Comparison of ENCODE assay signal across 12 cellular contexts in the genomic region with DNA sequence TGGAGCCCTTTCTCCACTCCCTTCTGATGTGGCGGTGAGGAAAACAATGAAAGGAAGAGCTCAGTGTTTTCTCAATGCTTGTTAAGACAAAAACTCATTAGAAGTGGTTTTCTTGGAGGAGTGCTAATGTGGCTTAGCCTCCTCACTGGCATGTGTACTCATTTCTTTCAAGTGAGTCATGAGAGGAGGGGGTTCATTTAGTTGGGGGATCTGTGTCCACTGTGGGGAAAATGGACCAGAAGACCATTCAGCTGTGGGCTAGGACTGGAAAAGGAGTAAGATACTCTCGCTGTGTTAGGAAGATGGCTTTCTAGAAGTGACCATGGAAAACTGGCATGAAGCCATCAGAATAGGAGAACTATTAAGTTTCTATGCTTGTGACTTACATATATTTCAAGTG. TPM values are rescaled to one million over a fixed set of nuclear protein-coding genes. Genes with fewer than 3 reads are reported as not detected.
A peak's percentile ranks its signal among the peaks of the same experiment; 100 is the strongest.
DNase-seq lines count a peak whose midpoint lies in the region; ATAC-seq and TF ChIP-seq lines count a peak whose summit lies in the region.
"Had no signal": no experiment of that assay in that cellular context is flagged by ENCODE, and none has a peak within 500 bp of the region (broad histone marks: within the 10 kb centered on the region; RNA-seq: fewer than 3 reads in every experiment).

No MANE protein-coding gene starts in this region.

- peak; percentile 43 for DNase-seq in Daoy (ENCODE audit: low read depth)
- peak; percentile 75 for DNase-seq in MV-4-11 (lab: John Stamatoyannopoulos, UW)
- no peak for DNase-seq in dorsolateral prefrontal cortex
- peak; percentile 90 for DNase-seq in renal cortical epithelial cell (ENCODE audit: low read depth)
- DNase-seq in erythroblast (lab: John Stamatoyannopoulos, UW), result no peak
- no peak for DNase-seq in vagina (ENCODE audit: extremely low spot score in 2 of 2)
- no peak for DNase-seq in NCI-H748 (lab: John Stamatoyannopoulos, UW; ENCODE audit: unreplicated experiment)
- DNase-seq: activated CD4-positive, alpha-beta T cell treated with anti-CD3 and anti-CD28 coated beads for 48 hours; COR-L47 had no signal

- ATAC-seq in GM18498 (IDR thresholded peaks at IDR 0.05; ENCODE audit: unreplicated experiment), result no peak
- ATAC-seq: HCT116 had no signal

- H3K27me3 ChIP-seq in dorsolateral prefrontal cortex, result no peaks in the 10 kb centered on the region
- no peaks in the 10 kb centered on the region for H3K27me3 ChIP-seq in vagina

- TF ChIP-seq CTCF in dorsolateral prefrontal cortex (IDR thresholded peaks at IDR 0.05 in 54 of 56, conservative IDR thresholded peaks at IDR 0.05 in 2 of 56; ENCODE audit: low read depth in 1 of 56, partially characterized antibody in 56 of 56) (no peak), vagina (IDR thresholded peaks at IDR 0.05) (no peak)

- no peaks in the 10 kb centered on the region for H3K9me3 ChIP-seq in vagina

- intact Hi-C loops in dorsolateral prefrontal cortex (cut with DNase I) (no loop called here), vagina (cut with DNase I) (no loop called here)

- H3K27ac ChIP-seq in dorsolateral prefrontal cortex (peak overlapping the region in 40 of 59 donors; percentile 2 to 82 (median 46)), vagina (no peak overlapping the region)
- H3K27ac ChIP-seq: KMS-11 had no signal

- H3K4me3 ChIP-seq in dorsolateral prefrontal cortex (no peak overlapping the region), vagina (no peak overlapping the region)

- peaks cover 67% of the 10 kb centered on the region for H3K4me1 ChIP-seq in vagina

- TF ChIP-seq POLR2A in erythroblast (IDR thresholded peaks at IDR 0.05; ENCODE audit: low read length) (no peak), vagina (IDR thresholded peaks at IDR 0.05) (no peak)

- peaks cover 0 to 15% of the 10 kb centered on the region in 2 donors for H3K36me3 ChIP-seq in vagina

RNA-seq across cellular contexts. Expression of a gene that starts 23.5 kb away (rescaled TPM):
- total RNA-seq in Daoy (2014; rRNA removed; shearing (Covaris generic)), result 9.4 and 10.6 TPM in 2 replicates
- total RNA-seq in dorsolateral prefrontal cortex, result 10 to 100 TPM; 38.3 to 97.2 (median 59.3) TPM
- 20.7 and 30.9 TPM in 2 replicates for total RNA-seq in renal cortical epithelial cell
- total RNA-seq in vagina, result 98.5 TPM

Comparison
In these comparisons a context has a peak if more than half of its experiments do, and no peak if none do; other contexts are left out.
1. DNase-seq: peak in Daoy (single experiment), MV-4-11 (single experiment) and renal cortical epithelial cell (single experiment); none in dorsolateral prefrontal cortex (0 of 10), erythroblast (0 of 2), vagina (0 of 2) and NCI-H748 (single experiment).